ENCODE assay signal across 22 cellular contexts in the genomic region with DNA sequence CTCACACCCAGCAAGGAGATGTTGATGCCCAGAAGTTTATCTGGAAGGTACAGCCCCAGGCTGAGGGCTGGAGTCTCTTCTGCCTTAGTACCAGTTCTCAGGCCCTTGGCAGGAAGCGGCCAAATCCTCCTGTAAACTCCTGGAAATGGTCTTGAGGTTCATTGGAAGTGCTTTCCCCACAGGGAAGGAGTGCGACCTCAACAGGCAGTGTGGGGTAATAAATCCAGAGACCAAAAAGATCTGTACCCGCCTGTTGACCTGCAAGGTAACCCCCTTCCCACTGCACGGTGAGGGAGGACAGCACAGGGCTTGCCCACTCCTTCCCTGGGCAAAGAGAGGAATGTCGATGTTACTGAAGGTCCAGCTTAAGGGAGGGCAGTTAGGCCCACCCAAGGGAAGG. TPM values are rescaled to one million over a fixed set of nuclear protein-coding genes. Genes with fewer than 3 reads are reported as not detected.
DNase-seq lines count a peak whose midpoint lies in the region; ATAC-seq and TF ChIP-seq lines count a peak whose summit lies in the region.
"Had no signal": no experiment of that assay in that cellular context is flagged by ENCODE, and none has a peak within 500 bp of the region (broad histone marks: within the 10 kb centered on the region; RNA-seq: fewer than 3 reads in every experiment).

No MANE protein-coding gene starts in this region.

- H3K27me3 Mint-ChIP-seq in H9 (ENCODE audit: low read depth) (no peaks in the 10 kb centered on the region; the same call in 1 of the 2 replicates), WTC11 (ENCODE audit: low read depth) (no peaks in the 10 kb centered on the region; the same call in 1 of the 2 replicates)
- H3K27me3 Mint-ChIP-seq: activated CD8-positive, alpha-beta T cell treated with anti-CD3 and anti-CD28 coated beads for 36 hours; CD4-positive, alpha-beta memory T cell; memory B cell; naive B cell had no signal

- no peak overlapping the region for H3K23ac ChIP-seq in H9 (ENCODE audit: insufficient read length, low read depth, low read length)

- H3K9me3 Mint-ChIP-seq in H9 (no peaks in the 10 kb centered on the region), WTC11 (no peaks in the 10 kb centered on the region)
- H3K9me3 Mint-ChIP-seq: activated CD8-positive, alpha-beta T cell treated with anti-CD3 and anti-CD28 coated beads for 36 hours; CD4-positive, alpha-beta memory T cell; memory B cell; naive B cell had no signal

- H3K79me2 ChIP-seq in H9 (ENCODE audit: insufficient read depth, low read length) = no peaks in the 10 kb centered on the region

- no peak overlapping the region for H3K18ac ChIP-seq in H9 (ENCODE audit: insufficient read length, low read depth, low read length)

- no peak overlapping the region for H2AFZ ChIP-seq in H9 (ENCODE audit: low read length)

- no peak overlapping the region for H3K4ac ChIP-seq in H9 (ENCODE audit: low read depth, low read length)

- no peak overlapping the region for H3K4me2 ChIP-seq in H9 (ENCODE audit: insufficient read depth, insufficient read length, low read length)

- H3K4me1 ChIP-seq in H9 (ENCODE audit: insufficient read depth, low read length) = peaks cover 2% of the 10 kb centered on the region; the same call in 1 of the 2 replicates
- H3K4me1 ChIP-seq in foreskin keratinocyte = peaks cover 2% of the 10 kb centered on the region

- H3K36me3 Mint-ChIP-seq in H9 (ENCODE audit: insufficient read depth in 1 of 3, low read depth in 3 of 3) (peaks cover 5 to 53% (median 11%) of the 10 kb centered on the region in 3 experiments; a peak in 6 of 7 replicates), WTC11 (peaks cover 3% of the 10 kb centered on the region; the same call in 1 of the 2 replicates)
- H3K36me3 Mint-ChIP-seq: memory B cell, naive B cell had no signal

- H3K36me3 ChIP-seq in MG63 = peaks cover 57% of the 10 kb centered on the region
- H3K36me3 ChIP-seq: pancreas had no signal

- no peak for DNase-seq in AG10803 (ENCODE audit: low read depth)
- no peak for DNase-seq in H9
- peak; percentile 43 for DNase-seq in WTC11 (ENCODE audit: low spot score)
- no peak for DNase-seq in foreskin keratinocyte
- no peak for DNase-seq in activated effector memory CD4-positive, alpha-beta T cell treated with Interleukin-2 at 50 U/mL for 16 hours
- DNase-seq in inferior parietal cortex (ENCODE audit: extremely low spot score) = no peak
- no peak for DNase-seq in MG63
- no peak for DNase-seq in GM19238 (ENCODE audit: insufficient read length, low spot score)
- DNase-seq: activated CD8-positive, alpha-beta T cell treated with anti-CD3 and anti-CD28 coated beads for 36 hours; activated naive CD4-positive, alpha-beta T cell treated with Interleukin-2 at 50 U/mL for 16 hours; amniotic stem cell; caudate nucleus; CD4-positive, alpha-beta memory T cell; naive B cell; NCI-H69; pancreas; sigmoid colon; stimulated activated naive CD4-positive, alpha-beta T cell treated with Interleukin-2 at 50 U/mL for 16 hours had no signal

- H3K23me2 ChIP-seq in H9 (ENCODE audit: insufficient read length, low read depth, low read length, poor library complexity, severe bottlenecking) = peaks cover 11% of the 10 kb centered on the region

- no peak overlapping the region for H3T11ph ChIP-seq in H9 (ENCODE audit: low read length)

- H3K27me3 ChIP-seq in H9 (ENCODE audit: insufficient read depth, low read length) = no peaks in the 10 kb centered on the region
- no peaks in the 10 kb centered on the region for H3K27me3 ChIP-seq in foreskin keratinocyte
- peaks cover 2% of the 10 kb centered on the region for H3K27me3 ChIP-seq in MG63
- H3K27me3 ChIP-seq: gastroesophageal sphincter, pancreas, sigmoid colon had no signal

- no peak overlapping the region for H2BK5ac ChIP-seq in H9 (ENCODE audit: insufficient read length, low read length)

- H3K27ac ChIP-seq in H9 (ENCODE audit: insufficient read length, low read depth, low read length) (no peak overlapping the region), foreskin keratinocyte (no peak overlapping the region)
- H3K27ac ChIP-seq: gastroesophageal sphincter, pancreas, sigmoid colon had no signal

- no peak overlapping the region for H2BK20ac ChIP-seq in H9 (ENCODE audit: low read depth, low read length, poor library complexity, severe bottlenecking)

- ATAC-seq in WTC11 (peak; percentile 11), foreskin keratinocyte (no peak)
- ATAC-seq: activated CD4-positive, CD25-positive, alpha-beta regulatory T cell treated with anti-CD3 and anti-CD28 coated beads, Interleukin-2, amount 50 U/mL, for 24 hours; activated CD8-positive, alpha-beta T cell treated with anti-CD3 and anti-CD28 coated beads for 36 hours; gastroesophageal sphincter; pancreas had no signal

- H3K79me1 ChIP-seq in H9 (ENCODE audit: insufficient read depth, low read depth, low read length, poor library complexity, severe bottlenecking) = no peaks in the 10 kb centered on the region

- no peak overlapping the region for H2BK120ac ChIP-seq in H9 (ENCODE audit: low read depth, low read length, poor library complexity, severe bottlenecking)

- WGBS in H9 (ENCODE audit: extremely low coverage, insufficient read length, low lambda C conversion rate) = no CpG with 5 or more reads among the region's 5 CpGs

- no peak overlapping the region for H3K4me3 ChIP-seq in AG10803 (ENCODE audit: low read length)
- no peak overlapping the region for H3K4me3 ChIP-seq in MG63
- H3K4me3 ChIP-seq: gastroesophageal sphincter, pancreas, sigmoid colon had no signal

- no peak overlapping the region for H2BK15ac ChIP-seq in H9 (ENCODE audit: low read depth, low read length)

- H2BK12ac ChIP-seq in H9 (ENCODE audit: insufficient read length, low read depth, low read length) = no peak overlapping the region

- H3K27ac Mint-ChIP-seq in H9 (no peak overlapping the region; a peak in 1 of 7 replicates), WTC11 (peak overlapping the region; percentile 49; the same call in 1 of the 2 replicates)
- H3K27ac Mint-ChIP-seq: activated CD8-positive, alpha-beta T cell treated with anti-CD3 and anti-CD28 coated beads for 36 hours; memory B cell had no signal

- H2AK5ac ChIP-seq in H9 (ENCODE audit: insufficient read length, low read length) = no peak overlapping the region

- H4K5ac ChIP-seq in H9 (ENCODE audit: insufficient read length, low read depth, low read length) = no peak overlapping the region

- H3K14ac ChIP-seq in H9 (ENCODE audit: insufficient read depth, low read length) = no peak overlapping the region

- H3K9me3 ChIP-seq in H9 (ENCODE audit: control insufficient read depth, low read depth, low read length) (no peaks in the 10 kb centered on the region), MG63 (no peaks in the 10 kb centered on the region)
- H3K9me3 ChIP-seq: gastroesophageal sphincter, pancreas, sigmoid colon had no signal

- TF ChIP-seq CTCF in AG10803 (conservative IDR thresholded peaks at IDR 0.05; ENCODE audit: low read length) (peak; percentile 20; the same call in 1 of the 2 replicates), H9 (conservative IDR thresholded peaks at IDR 0.05) (peak; percentile 51), WTC11 (IDR thresholded peaks at IDR 0.05) (no peak), foreskin keratinocyte (conservative IDR thresholded peaks at IDR 0.05) (peak; percentile 31)

- no peak overlapping the region for H3K9ac ChIP-seq in H9 (ENCODE audit: extremely low read depth, insufficient read length, low read length)

- H4K20me1 ChIP-seq in H9 (ENCODE audit: control insufficient read depth, insufficient read depth, insufficient read length) = no peaks in the 10 kb centered on the region

- no peak overlapping the region for H4K8ac ChIP-seq in H9 (replicated peaks; ENCODE audit: insufficient read length, low read depth, low read length)

- no peak overlapping the region for H4K91ac ChIP-seq in H9 (ENCODE audit: insufficient read length, low read depth, low read length)

- H3K4me1 Mint-ChIP-seq in H9 (peaks cover 12 to 20% of the 10 kb centered on the region in 2 experiments), WTC11 (peaks cover 19% of the 10 kb centered on the region)

- H3K4me3 Mint-ChIP-seq in H9 (no peak overlapping the region; a peak in 1 of 5 replicates), WTC11 (no peak overlapping the region)
- H3K4me3 Mint-ChIP-seq: activated CD8-positive, alpha-beta T cell treated with anti-CD3 and anti-CD28 coated beads for 36 hours; memory B cell had no signal

- H3K56ac ChIP-seq in H9 (ENCODE audit: insufficient read length, low read depth, low read length) = no peak overlapping the region

- CTCF ChIA-PET in WTC11 (lab: Charles Lee) = interaction anchor here (1.2 to 13.8 kb wide), 3 partner anchors 10 to 47 kb away, joined by 3 to 740 read pairs (median 30); partner anchors contain the start of gene GPR61

- POLR2A ChIA-PET in WTC11 (lab: Charles Lee) = no interaction called here

TF ChIP-seq in WTC11, 78 proteins besides CTCF, POLR2A, EP300 and RAD21 (continues in another document):
- no peak for TF ChIP-seq OVOL2 (CRISPR knock-in tag; IDR thresholded peaks at IDR 0.05; ENCODE audit: borderline replicate concordance)

RNA-seq across cellular contexts. Expression of gene ATXN7L2, which starts 4.5 kb away (rescaled TPM):
- total RNA-seq in H9 (2021) = 17.3 TPM in 2 replicates
- 8.9 to 11.1 TPM (median 10.9 TPM) in 3 replicates for total RNA-seq in WTC11 (2021)
- total RNA-seq in foreskin keratinocyte = 3.4 and 4.6 TPM in 2 replicates
- 4.0 and 4.2 TPM in 2 replicates for polyA plus RNA-seq in foreskin keratinocyte
- total RNA-seq in MG63 (2014; rRNA removed; shearing (Covaris generic); ENCODE audit: low replicate concordance) = 3.9 and 10.4 TPM in 2 replicates

RNA-seq across cellular contexts. Expression of gene CYB561D1, which starts 5.7 kb away (rescaled TPM):
- total RNA-seq in H9 (2021) (6.5 and 6.7 TPM in 2 replicates), WTC11 (2021) (5.1 to 6.7 TPM (median 6.5 TPM) in 3 replicates), foreskin keratinocyte (5.2 and 6.5 TPM in 2 replicates)
- polyA plus RNA-seq in foreskin keratinocyte = 2.4 and 2.6 TPM in 2 replicates
- 2.2 and 6.7 TPM in 2 replicates for total RNA-seq in MG63 (2014; rRNA removed; shearing (Covaris generic); ENCODE audit: low replicate concordance)

RNA-seq across cellular contexts. Expression of gene AMIGO1, which starts 21.3 kb away (rescaled TPM):
- total RNA-seq in H9 (2021) (3.6 and 4.1 TPM in 2 replicates), WTC11 (2021) (2.4 to 3.0 TPM (median 3.0 TPM) in 3 replicates), foreskin keratinocyte (0.32 and 0.82 TPM in 2 replicates)
- 0.16 and 0.48 TPM in 2 replicates for polyA plus RNA-seq in foreskin keratinocyte
- total RNA-seq in MG63 (2014; rRNA removed; shearing (Covaris generic); ENCODE audit: low replicate concordance) = 0.20 and 1.3 TPM in 2 replicates

RNA-seq across cellular contexts. Expression of gene SYPL2, which starts 21.9 kb away (rescaled TPM):
- 2.5 and 2.6 TPM in 2 replicates for total RNA-seq in H9 (2021)
- total RNA-seq in WTC11 (2021) = 3.0 to 3.7 TPM (median 3.5 TPM) in 3 replicates
- not detected in 2 replicates for total RNA-seq in foreskin keratinocyte
- polyA plus RNA-seq in foreskin keratinocyte = not detected in 2 replicates
- total RNA-seq in MG63 (2014; rRNA removed; shearing (Covaris generic); ENCODE audit: low replicate concordance) = 0.46 TPM in 1 of 2 replicates, not detected in the other
- total RNA-seq: activated CD8-positive, alpha-beta T cell treated with anti-CD3 and anti-CD28 coated beads for 36 hours; CD4-positive, alpha-beta memory T cell; dermis microvascular lymphatic vessel endothelial cell had no signal
- polyA plus RNA-seq: CD4-positive, alpha-beta memory T cell had no signal

RNA-seq across cellular contexts. Expression of gene GPR61, which starts 51.5 kb away (rescaled TPM):
- total RNA-seq in H9 (2021) (0.24 and 0.48 TPM in 2 replicates), WTC11 (2021) (0.42 to 0.73 TPM (median 0.44 TPM) in 3 replicates), foreskin keratinocyte (0.18 TPM in 1 of 2 replicates, not detected in the other)
- not detected in 2 replicates for polyA plus RNA-seq in foreskin keratinocyte
- not detected in 2 replicates for total RNA-seq in MG63 (2014; rRNA removed; shearing (Covaris generic); ENCODE audit: low replicate concordance)
- total RNA-seq: gastroesophageal sphincter had no signal
